Comparison of ENCODE assay signal across 14 cellular contexts in the genomic region with DNA sequence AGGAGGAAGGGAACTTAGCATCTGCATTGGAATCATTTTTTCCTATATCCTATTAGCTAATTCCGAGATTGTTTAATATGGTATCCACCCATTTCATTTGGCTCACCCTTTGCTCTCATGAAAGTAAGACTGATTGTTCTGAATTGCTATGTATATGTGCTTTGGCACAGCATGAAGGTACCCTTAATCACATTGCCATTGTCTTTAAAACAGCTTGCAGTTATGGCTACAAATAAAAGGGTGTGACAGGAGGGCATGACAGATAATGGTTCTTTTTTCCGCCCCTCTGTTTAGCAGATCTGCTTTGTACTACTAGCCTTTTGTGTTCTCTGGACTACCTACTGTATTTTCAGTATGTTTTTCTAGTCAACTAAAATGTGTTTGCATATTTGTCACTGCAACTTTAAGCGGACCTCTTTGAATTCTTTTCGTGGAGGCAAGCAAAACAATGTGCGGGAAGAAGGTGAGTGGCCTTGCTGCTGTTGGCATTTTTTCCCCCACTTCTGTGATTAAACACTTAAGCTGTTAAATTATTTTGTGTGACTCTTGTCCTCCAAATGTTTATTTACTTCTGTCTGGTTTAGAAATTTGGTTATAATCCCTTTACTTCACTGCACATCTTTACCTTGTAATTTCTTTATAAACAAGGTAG. TPM values are rescaled to one million over a fixed set of nuclear protein-coding genes. Genes with fewer than 3 reads are reported as not detected.
DNase-seq lines count a peak whose midpoint lies in the region; ATAC-seq, FAIRE-seq and TF ChIP-seq lines count a peak whose summit lies in the region.
"Had no signal": no experiment of that assay in that cellular context is flagged by ENCODE, and none has a peak within 500 bp of the region (broad histone marks: within the 10 kb centered on the region; RNA-seq: fewer than 3 reads in every experiment).

No MANE protein-coding gene starts in this region.

- intact Hi-C loops in lower leg skin (cut with DNase I; ENCODE audit: low total_unique reads) = no loop called here

- H2AK5ac ChIP-seq in H1 (ENCODE audit: low read depth, low read length) (no peak overlapping the region), mesendoderm (ENCODE audit: low read length) (no peak overlapping the region)

- TF ChIP-seq POLR2A in H1 (IDR thresholded peaks at IDR 0.05; ENCODE audit: control extremely low read depth in 1 of 2, low read depth in 2 of 2, low read length in 2 of 2) (no peak), lower leg skin (IDR thresholded peaks at IDR 0.05) (no peak)

- no peak overlapping the region for H3K4me3 ChIP-seq in HAP-1
- no peak overlapping the region; a peak in 1 of 8 replicates for H3K4me3 ChIP-seq in H1 (ENCODE audit: extremely low read depth in 1 of 4, insufficient read depth in 2 of 4, low read depth in 3 of 4, low read length in 4 of 4)
- H3K4me3 ChIP-seq in mesendoderm (ENCODE audit: low read length) = no peak overlapping the region
- H3K4me3 ChIP-seq in lower leg skin (ENCODE audit: low read depth, poor library complexity, severe bottlenecking) = no peak overlapping the region
- H3K4me3 ChIP-seq: coronary artery, ovary had no signal

- no peak overlapping the region for H2BK12ac ChIP-seq in H1 (ENCODE audit: low read depth, low read length)

- no peaks in the 10 kb centered on the region for H3K36me3 ChIP-seq in HAP-1 (replicated peaks)
- peaks cover 0 to 7% (median 2%) of the 10 kb centered on the region in 4 experiments; a peak in 3 of 8 replicates for H3K36me3 ChIP-seq in H1 (ENCODE audit: control insufficient read depth in 2 of 4, insufficient read depth in 4 of 4, low read length in 3 of 4)
- H3K36me3 ChIP-seq in mesendoderm (ENCODE audit: control insufficient read depth, insufficient read depth, low read length) = no peaks in the 10 kb centered on the region
- H3K36me3 ChIP-seq: ovary had no signal

- POLR2A ChIA-PET in H1 (lab: Charles Lee; ENCODE audit: partially characterized antibody) = interaction anchor here (0.6 kb wide), 1 partner anchor 9 kb away, joined by 3 read pairs; no protein-coding TSS in a partner anchor

- no peak overlapping the region for H3K18ac ChIP-seq in H1 (ENCODE audit: extremely low read depth, low read length)
- H3K18ac ChIP-seq in mesendoderm (ENCODE audit: low read length) = no peak overlapping the region

- no peak overlapping the region for H3K14ac ChIP-seq in H1 (ENCODE audit: insufficient read length)

- H3K9ac ChIP-seq in H1 (replicated peaks in 1 of 4; ENCODE audit: extremely low read depth in 1 of 4, low read depth in 3 of 4, low read length in 3 of 4) = no peak overlapping the region; a peak in 1 of 7 replicates
- H3K9ac ChIP-seq in mesendoderm (ENCODE audit: low read length) = no peak overlapping the region

- H3K4me2 ChIP-seq in H1 (ENCODE audit: insufficient read depth in 1 of 2, low read depth in 2 of 2, low read length in 2 of 2) (peak overlapping the region; percentile 40 to 52), mesendoderm (ENCODE audit: low read length) (no peak overlapping the region)

- no peak for TF ChIP-seq RAD21 in H1 (IDR thresholded peaks at IDR 0.05 in 1 of 2, conservative IDR thresholded peaks at IDR 0.05 in 1 of 2; ENCODE audit: low read depth in 2 of 2, low read length in 2 of 2)

- H3K4ac ChIP-seq in H1 (replicated peaks; ENCODE audit: insufficient read length, low read depth, low read length) = no peak overlapping the region
- H3K4ac ChIP-seq in mesendoderm (ENCODE audit: low read depth, low read length) = no peak overlapping the region

- H3K79me2 ChIP-seq in H1 (ENCODE audit: control insufficient read depth in 1 of 2, insufficient read depth in 2 of 2, low read length in 2 of 2) = peaks cover 0 to 51% of the 10 kb centered on the region in 2 experiments; a peak in 2 of 4 replicates
- H3K79me2 ChIP-seq in mesendoderm (ENCODE audit: control insufficient read depth, insufficient read depth, low read length) = peaks cover 16% of the 10 kb centered on the region

- H3K27ac ChIP-seq in H1 (ENCODE audit: low read depth, low read length) (no peak overlapping the region), mesendoderm (ENCODE audit: low read depth, low read length) (no peak overlapping the region)
- H3K27ac ChIP-seq: coronary artery, ovary had no signal

- H3K79me1 ChIP-seq in H1 (ENCODE audit: low read depth, low read length) = no peaks in the 10 kb centered on the region; the same call in 1 of the 2 replicates
- peaks cover 10% of the 10 kb centered on the region for H3K79me1 ChIP-seq in mesendoderm (ENCODE audit: low read length)

- DNase-seq in HAP-1 (ENCODE audit: low spot score in 2 of 2) (peak; percentile 26 to 81), NCI-H2029 treated with DMSO at 0.1 percent for 48 hours (lab: John Stamatoyannopoulos, UW) (peak; percentile 56), H1 (ENCODE audit: low read depth in 1 of 2, low spot score in 2 of 2) (no peak), mesendoderm (peak; percentile 48), lower leg skin (ENCODE audit: low spot score in 2 of 2) (no peak), NCI-H1694 (lab: John Stamatoyannopoulos, UW) (no peak), DMS 273 treated with DMSO at 0.1 percent for 48 hours (lab: John Stamatoyannopoulos, UW) (no peak)
- DNase-seq: activated CD4-positive, alpha-beta memory T cell treated with anti-CD3 and anti-CD28 coated beads for 36 hours; KBM-7; mesenchymal stem cell; NCI-H1694 treated with DMSO at 0.1 percent for 48 hours; ovary had no signal

- TF ChIP-seq EP300 in H1 (IDR thresholded peaks at IDR 0.05; ENCODE audit: borderline replicate concordance in 1 of 2, low read depth in 2 of 2, low read length in 2 of 2) = no peak

- in situ Hi-C loops in HAP-1 (cut with MboI; ENCODE audit: low sequenced_read_pairs) = no loop called here

- WGBS in H1 (ENCODE audit: extremely low coverage in 1 of 2, insufficient coverage in 1 of 2, insufficient read length in 1 of 2, insufficient replicate concordance in 2 of 2, low coverage in 1 of 2, low lambda C conversion rate in 2 of 2, missing lambda C conversion rate in 1 of 2), 2 experiments = 59% methylated on average over 5 of the region's 5 CpGs; no CpG with 5 or more reads in 1 of the 2 experiments
- no CpG with 5 or more reads among the region's 5 CpGs for WGBS in mesendoderm (ENCODE audit: extremely low coverage, insufficient coverage, low lambda C conversion rate)
- 59 to 71% methylated on average over 5 of the region's 5 CpGs for WGBS in lower leg skin, 2 donors

- no peak overlapping the region for H2BK15ac ChIP-seq in H1 (ENCODE audit: low read length)
- H2BK15ac ChIP-seq in mesendoderm (replicated peaks; ENCODE audit: low read depth) = no peak overlapping the region

- TF ChIP-seq CTCF in H1 (IDR thresholded peaks at IDR 0.05; ENCODE audit: control extremely low read depth in 1 of 3, insufficient read depth in 1 of 3, low read depth in 1 of 3, low read length in 3 of 3) (no peak), lower leg skin (IDR thresholded peaks at IDR 0.05) (no peak)

- no peak overlapping the region for H2AFZ ChIP-seq in H1 (ENCODE audit: low read length)

- H3K23ac ChIP-seq in H1 (ENCODE audit: insufficient read length) (no peak overlapping the region), mesendoderm (ENCODE audit: low read length) (no peak overlapping the region)

- H4K8ac ChIP-seq in H1 (ENCODE audit: extremely low read depth, insufficient read depth, low read length) = no peak overlapping the region
- no peak overlapping the region for H4K8ac ChIP-seq in mesendoderm (ENCODE audit: low read depth, low read length)

- no peak for ATAC-seq in HG03469 (IDR thresholded peaks at IDR 0.05; ENCODE audit: unreplicated experiment)

- H3K9me3 ChIP-seq in HAP-1 (peaks cover 5% of the 10 kb centered on the region), H1 (ENCODE audit: insufficient read depth in 2 of 2, low read depth in 1 of 2, low read length in 1 of 2) (peaks cover 8 to 14% of the 10 kb centered on the region in 2 experiments)
- H3K9me3 ChIP-seq: ovary had no signal

- H4K5ac ChIP-seq in H1 (ENCODE audit: insufficient read length, low read depth, low read length) (no peak overlapping the region), mesendoderm (ENCODE audit: low read length) (no peak overlapping the region)

- no peaks in the 10 kb centered on the region for H3K27me3 ChIP-seq in HAP-1 (ENCODE audit: low read depth)
- no peaks in the 10 kb centered on the region for H3K27me3 ChIP-seq in H1 (replicated peaks in 1 of 4; ENCODE audit: control insufficient read depth in 3 of 4, extremely low read depth in 1 of 4, insufficient read depth in 3 of 4, low read length in 3 of 4)
- H3K27me3 ChIP-seq in mesendoderm (ENCODE audit: insufficient read depth, low read length, poor library complexity) = no peaks in the 10 kb centered on the region
- H3K27me3 ChIP-seq: ovary had no signal

- H4K20me1 ChIP-seq in H1 (replicated peaks in 1 of 2; ENCODE audit: control insufficient read depth in 1 of 2, insufficient read depth in 2 of 2, low read length in 2 of 2) = no peaks in the 10 kb centered on the region

- peaks cover 18% of the 10 kb centered on the region for H3K4me1 ChIP-seq in HAP-1
- peaks cover 0 to 4% (median 2%) of the 10 kb centered on the region in 4 experiments; a peak in 5 of 7 replicates for H3K4me1 ChIP-seq in H1 (replicated peaks in 1 of 4; ENCODE audit: control insufficient read depth in 3 of 4, insufficient read depth in 4 of 4, low read length in 3 of 4)
- H3K4me1 ChIP-seq in mesendoderm (ENCODE audit: control insufficient read depth, low read depth, low read length) = peaks cover 12% of the 10 kb centered on the region

- CTCF ChIA-PET in H1 (lab: Charles Lee; ENCODE audit: partially characterized antibody) = interaction anchor here (0.6 kb wide), 1 partner anchor 48 kb away, joined by 4 read pairs; no protein-coding TSS in a partner anchor

- no peaks in the 10 kb centered on the region for H3K23me2 ChIP-seq in H1 (ENCODE audit: low read depth, low read length)

- FAIRE-seq in H1 (lab: Jason Lieb, UNC) = no peak

- H4K91ac ChIP-seq in H1 (replicated peaks; ENCODE audit: insufficient read length, low read length) = no peak overlapping the region

- no peak overlapping the region for H3K56ac ChIP-seq in H1 (replicated peaks; ENCODE audit: insufficient read length, low read depth, low read length)
- no peak overlapping the region for H3K56ac ChIP-seq in mesendoderm (ENCODE audit: low read length)

- H2BK20ac ChIP-seq in H1 (ENCODE audit: low read length) = no peak overlapping the region

- H2BK120ac ChIP-seq in H1 (replicated peaks; ENCODE audit: low read depth, low read length) (no peak overlapping the region), mesendoderm (ENCODE audit: low read depth, low read length) (no peak overlapping the region)

- no peak overlapping the region for H2BK5ac ChIP-seq in H1 (ENCODE audit: low read depth, low read length)
- H2BK5ac ChIP-seq in mesendoderm (ENCODE audit: low read length) = no peak overlapping the region

RNA-seq across cellular contexts. Expression of a gene that starts 35.8 kb away (rescaled TPM):
- total RNA-seq in H1 (2021; fragmentation: NEBNext Ultra II Directional; extraction: Animal tissue kit (Norgen Biotek cat#: 25700)) = 14.4 and 14.8 TPM in 2 replicates
- polyA plus RNA-seq in H1 (2011; rRNA removed) = 5.1 and 7.0 TPM in 2 replicates
- 7.8 TPM for polyA plus RNA-seq in H1 (2011; cell fraction: cytosol; rRNA removed)
- polyA plus RNA-seq in H1 (2011; cell fraction: nucleus; rRNA removed) = 15.8 TPM
- 11.1 to 13.3 TPM (median 11.4 TPM) in 4 replicates for polyA plus RNA-seq in H1 (2012, experiment 1 of 2)
- 1.0 TPM for polyA plus RNA-seq in H1 (2012, experiment 2 of 2)
- polyA plus RNA-seq in H1 (2013, experiment 1 of 2) = 10.0 TPM
- 10.2 TPM for polyA plus RNA-seq in H1 (2013, experiment 2 of 2)
- 16.6 and 20.9 TPM in 2 replicates for polyA minus RNA-seq in H1 (2011; rRNA and poly(A)+ RNA removed)
- polyA minus RNA-seq in H1 (2011; cell fraction: cytosol; rRNA and poly(A)+ RNA removed) = 6.6 TPM
- 15.3 TPM for polyA minus RNA-seq in H1 (2011; cell fraction: nucleus; rRNA and poly(A)+ RNA removed)
- 8.4 TPM for polyA plus RNA-seq in mesendoderm (2013, experiment 1 of 2)
- 8.6 TPM for polyA plus RNA-seq in mesendoderm (2013, experiment 2 of 2)
- total RNA-seq in lower leg skin = 10 to 100 TPM; 29.7 to 48.1 (median 37.3) TPM

Comparison
In these comparisons a context has a peak if more than half of its experiments do, and no peak if none do; other contexts are left out.
1. DNase-seq: peak in HAP-1 (2 of 2), NCI-H2029 treated with DMSO at 0.1 percent for 48 hours (single experiment) and mesendoderm (single experiment); none in H1 (0 of 2), lower leg skin (0 of 2), NCI-H1694 (single experiment) and DMS 273 treated with DMSO at 0.1 percent for 48 hours (single experiment).